8 cellular contexts compared by ENCODE assay signal in genomic region chr22:20437253-20438065, GRCh38. TPM values are rescaled to one million over a fixed set of nuclear protein-coding genes. Genes with fewer than 3 reads are reported as not detected.
DNase-seq lines count a peak whose midpoint lies in the region; ATAC-seq and TF ChIP-seq lines count a peak whose summit lies in the region.

Gene SCARF2, minus strand, starts transcription at chr22:20437825. Its CDS starts 71 bp downstream, at chr22:20437754.

- H3K9me3 ChIP-seq in left ventricle myocardium inferior (replicated peaks) (no peaks in the 10 kb centered on the region), psoas muscle (no peaks in the 10 kb centered on the region)

- DNase-seq in T-helper 2 cell treated with Interferon-gamma antibody and Interleukin-4, amounts not matched to agents 5 μg/mL and 100 μg/mL, for 36 hours (ENCODE audit: low spot score) = no peak
- DNase-seq in T-helper 2 cell = no peak
- DNase-seq in activated CD8-positive, alpha-beta T cell treated with anti-CD3 and anti-CD28 coated beads for 36 hours = no peak
- DNase-seq in left ventricle myocardium inferior = peak; percentile 71
- DNase-seq in psoas muscle = peak; percentile 71 to 75

- peak within 1 kb of the TSS; percentile 67 for H3K4me3 Mint-ChIP-seq in T-helper 2 cell treated with Interferon-gamma antibody and Interleukin-4, amounts not matched to agents 5 μg/mL and 100 μg/mL, for 36 hours
- peak within 1 kb of the TSS; percentile 22 for H3K4me3 Mint-ChIP-seq in activated CD8-positive, alpha-beta T cell treated with anti-CD3 and anti-CD28 coated beads for 36 hours

- H3K27ac ChIP-seq in left ventricle myocardium inferior (replicated peaks) (peak within 1 kb of the TSS; percentile 90), psoas muscle (peak within 1 kb of the TSS; percentile 50)

- POLR2A ChIA-PET in activated CD8-positive, alpha-beta T cell treated with anti-CD3 and anti-CD28 coated beads for 36 hours (lab: Charles Lee) = interaction anchor here (1.1 to 2.1 kb wide), 3 partner anchors 10 to 71 kb away, joined by 3 to 5 read pairs (median 4); no protein-coding TSS in a partner anchor

- peak; percentile 26 for ATAC-seq in activated CD8-positive, alpha-beta T cell treated with anti-CD3 and anti-CD28 coated beads for 36 hours
- peak; percentile 24 to 57 (median 30) for ATAC-seq in psoas muscle
- ATAC-seq in HG03439 (IDR thresholded peaks at IDR 0.05; ENCODE audit: unreplicated experiment) = no peak
- ATAC-seq in HG03457 (IDR thresholded peaks at IDR 0.05; ENCODE audit: unreplicated experiment) = no peak
- ATAC-seq in GM18907 (IDR thresholded peaks at IDR 0.05; ENCODE audit: unreplicated experiment) = no peak

- peaks cover 47% of the 10 kb centered on the region for H3K4me1 ChIP-seq in left ventricle myocardium inferior
- peaks cover 5% of the 10 kb centered on the region for H3K4me1 ChIP-seq in psoas muscle

- peak within 1 kb of the TSS; percentile 81 for H3K4me3 ChIP-seq in left ventricle myocardium inferior
- H3K4me3 ChIP-seq in psoas muscle = peak within 1 kb of the TSS; percentile 69

- WGBS in psoas muscle, 3 donors = 0 to 1% (median 1%) methylated on average over 16 to 87 of the region's 87 CpGs

- H3K36me3 ChIP-seq in left ventricle myocardium inferior = peaks cover 8% of the 10 kb centered on the region
- H3K36me3 ChIP-seq in psoas muscle (ENCODE audit: insufficient read depth in 1 of 2, low read depth in 1 of 2) = peaks cover 0 to 8% of the 10 kb centered on the region in 2 donors

- H3K36me3 Mint-ChIP-seq in T-helper 2 cell treated with Interferon-gamma antibody and Interleukin-4, amounts not matched to agents 5 μg/mL and 100 μg/mL, for 36 hours (ENCODE audit: low read depth) = peaks cover 8% of the 10 kb centered on the region
- peaks cover 3% of the 10 kb centered on the region for H3K36me3 Mint-ChIP-seq in activated CD8-positive, alpha-beta T cell treated with anti-CD3 and anti-CD28 coated beads for 36 hours (ENCODE audit: low read depth)

- H3K9me3 Mint-ChIP-seq in T-helper 2 cell treated with Interferon-gamma antibody and Interleukin-4, amounts not matched to agents 5 μg/mL and 100 μg/mL, for 36 hours = no peaks in the 10 kb centered on the region
- no peaks in the 10 kb centered on the region for H3K9me3 Mint-ChIP-seq in activated CD8-positive, alpha-beta T cell treated with anti-CD3 and anti-CD28 coated beads for 36 hours

- CTCF ChIA-PET in activated CD8-positive, alpha-beta T cell treated with anti-CD3 and anti-CD28 coated beads for 36 hours (lab: Charles Lee) = no interaction called here

- peaks cover 58% of the 10 kb centered on the region for H3K27me3 Mint-ChIP-seq in T-helper 2 cell treated with Interferon-gamma antibody and Interleukin-4, amounts not matched to agents 5 μg/mL and 100 μg/mL, for 36 hours (ENCODE audit: low read depth)
- peaks cover 41% of the 10 kb centered on the region for H3K27me3 Mint-ChIP-seq in activated CD8-positive, alpha-beta T cell treated with anti-CD3 and anti-CD28 coated beads for 36 hours

- H3K4me1 Mint-ChIP-seq in T-helper 2 cell treated with Interferon-gamma antibody and Interleukin-4, amounts not matched to agents 5 μg/mL and 100 μg/mL, for 36 hours (ENCODE audit: low read depth) = peaks cover 4% of the 10 kb centered on the region
- H3K4me1 Mint-ChIP-seq in activated CD8-positive, alpha-beta T cell treated with anti-CD3 and anti-CD28 coated beads for 36 hours (ENCODE audit: low read depth) = peaks cover 11% of the 10 kb centered on the region

- peak within 1 kb of the TSS; percentile 29 for H3K27ac Mint-ChIP-seq in T-helper 2 cell treated with Interferon-gamma antibody and Interleukin-4, amounts not matched to agents 5 μg/mL and 100 μg/mL, for 36 hours
- H3K27ac Mint-ChIP-seq in activated CD8-positive, alpha-beta T cell treated with anti-CD3 and anti-CD28 coated beads for 36 hours = no peak within 1 kb of the TSS

- H3K27me3 ChIP-seq in left ventricle myocardium inferior (ENCODE audit: low read depth) (peaks cover 33% of the 10 kb centered on the region), psoas muscle (ENCODE audit: insufficient read depth in 3 of 3, low read length in 2 of 3) (peaks cover 0 to 36% (median 21%) of the 10 kb centered on the region in 3 donors)

- intact Hi-C loops in activated CD8-positive, alpha-beta T cell treated with anti-CD3 and anti-CD28 coated beads for 36 hours (cut with micrococcal nuclease) = loop anchor here (10.0 kb wide), 1 partner anchor 57 kb away; the partner anchor contains the start of gene KLHL22
- intact Hi-C loops in left ventricle myocardium inferior (cut with micrococcal nuclease) = no loop called here
- intact Hi-C loops in psoas muscle (cut with DNase I) = no loop called here

- no peak for TF ChIP-seq CTCF in activated CD8-positive, alpha-beta T cell treated with anti-CD3 and anti-CD28 coated beads for 36 hours (IDR thresholded peaks at IDR 0.05)
- no peak for TF ChIP-seq CTCF in left ventricle myocardium inferior (IDR thresholded peaks at IDR 0.05; ENCODE audit: borderline replicate concordance)
- no peak for TF ChIP-seq CTCF in psoas muscle (IDR thresholded peaks at IDR 0.05)

RNA-seq across cellular contexts. Expression of gene SCARF2, which starts in this region (rescaled TPM):
- total RNA-seq in activated CD8-positive, alpha-beta T cell treated with anti-CD3 and anti-CD28 coated beads for 36 hours = under 1 TPM; 0.20 to 0.27 TPM
- 3.1 TPM for total RNA-seq in left ventricle myocardium inferior
- total RNA-seq in psoas muscle = 1 to 10 TPM; 1.3 to 2.0 (median 1.8) TPM
- polyA plus RNA-seq in psoas muscle = 1 to 10 TPM in 1 of 3 donors, under 1 TPM in 2; 0.44 to 1.0 (median 0.86) TPM

Comparison
In these comparisons a context has a peak if more than half of its experiments do, and no peak if none do; other contexts are left out.
1. Peak in ATAC-seq in activated CD8-positive, alpha-beta T cell treated with anti-CD3 and anti-CD28 coated beads for 36 hours; RNA of the gene not detected or under 1 TPM.
2. DNase-seq: peak in left ventricle myocardium inferior (single experiment) and psoas muscle (2 of 2); none in T-helper 2 cell treated with Interferon-gamma antibody and Interleukin-4, amounts not matched to agents 5 μg/mL and 100 μg/mL, for 36 hours (single experiment), T-helper 2 cell (0 of 5) and activated CD8-positive, alpha-beta T cell treated with anti-CD3 and anti-CD28 coated beads for 36 hours (single experiment).
3. ATAC-seq: peak in psoas muscle (4 of 4); none in HG03439 (single experiment), HG03457 (single experiment) and GM18907 (single experiment).